Comparison of ENCODE assay signal across 8 cellular contexts in the genomic region with DNA sequence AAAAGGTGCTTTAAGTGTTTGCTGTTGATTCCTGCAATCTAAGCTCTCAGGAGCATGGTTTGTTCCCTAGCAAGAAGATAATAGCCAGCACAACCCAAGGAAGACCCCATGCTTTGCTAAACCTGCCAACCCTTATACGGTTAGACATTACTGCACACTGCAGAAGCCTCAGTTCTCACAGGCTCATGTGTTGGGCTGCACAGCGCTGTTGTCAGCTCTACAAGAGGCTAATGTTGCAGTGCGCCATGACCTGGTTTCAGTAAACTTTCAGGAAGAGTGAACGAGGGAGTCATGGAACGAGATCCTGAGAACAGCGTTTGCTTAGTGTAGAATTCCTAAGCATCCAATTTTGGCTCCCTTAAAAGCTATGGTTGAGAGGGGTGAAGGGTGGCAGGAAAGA.
DNase-seq lines count a peak whose midpoint lies in the region; ATAC-seq and TF ChIP-seq lines count a peak whose summit lies in the region.

No MANE protein-coding gene starts in this region.

- H3K4me3 Mint-ChIP-seq in GM23338 = no peak overlapping the region
- no peak overlapping the region for H3K4me3 Mint-ChIP-seq in activated CD4-positive, alpha-beta memory T cell treated with anti-CD3 and anti-CD28 coated beads for 36 hours

- H3K9me2 ChIP-seq in GM23338 (ENCODE audit: insufficient read depth) = no peaks in the 10 kb centered on the region

- no peaks in the 10 kb centered on the region for H3K79me2 ChIP-seq in ACC112 (ENCODE audit: control insufficient read depth, insufficient read depth, low read length, unreplicated experiment)
- H3K79me2 ChIP-seq in GM23338 (replicated peaks; ENCODE audit: insufficient read depth) = no peaks in the 10 kb centered on the region

- TF ChIP-seq CTCF in GM23338 (conservative IDR thresholded peaks at IDR 0.05; ENCODE audit: low read depth in 2 of 2) (no peak), lower lobe of right lung (IDR thresholded peaks at IDR 0.05) (no peak)

- H3K27me3 ChIP-seq in ACC112 (ENCODE audit: insufficient read depth, low read length) = no peaks in the 10 kb centered on the region
- H3K27me3 ChIP-seq in GM23338 (ENCODE audit: insufficient read depth) = no peaks in the 10 kb centered on the region
- H3K27me3 ChIP-seq in lower lobe of right lung (ENCODE audit: low read depth) = no peaks in the 10 kb centered on the region

- H3K4me1 ChIP-seq in ACC112 (ENCODE audit: control insufficient read depth, insufficient read depth, low read length, unreplicated experiment) = peaks cover 55% of the 10 kb centered on the region
- H3K4me1 ChIP-seq in GM23338 (ENCODE audit: insufficient read depth) = peaks cover 4% of the 10 kb centered on the region; the same call in 1 of the 2 replicates
- H3K4me1 ChIP-seq in lower lobe of right lung = peaks cover 23% of the 10 kb centered on the region

- POLR2A ChIA-PET in activated CD4-positive, alpha-beta memory T cell treated with anti-CD3 and anti-CD28 coated beads for 36 hours (lab: Charles Lee) = interaction anchor here (1.1 kb wide), 1 partner anchor 16 kb away, joined by 3 read pairs; no protein-coding TSS in a partner anchor

- DNase-seq in GM23338 (ENCODE audit: low spot score) (no peak), lower lobe of right lung (no peak), left lobe of liver (ENCODE audit: low spot score) (no peak), T1000 (lab: John Stamatoyannopoulos, UW) (no peak), NCI-H510A treated with DMSO at 0.1 percent for 48 hours (lab: John Stamatoyannopoulos, UW) (no peak)
- DNase-seq in activated CD4-positive, alpha-beta memory T cell treated with anti-CD3 and anti-CD28 coated beads for 36 hours = no peak
- no peak for DNase-seq in stimulated activated CD4-positive, alpha-beta T cell treated with anti-CD3 and anti-CD28 coated beads, Interleukin-4, amount 100 ng/mL, for 1 hour

- H2AFZ ChIP-seq in ACC112 (ENCODE audit: low read length, unreplicated experiment) = no peak overlapping the region
- H2AFZ ChIP-seq in GM23338 = peak overlapping the region; percentile 75

- H4K20me1 ChIP-seq in GM23338 (replicated peaks; ENCODE audit: insufficient read depth) = no peaks in the 10 kb centered on the region

- 0 out of 2 replicates have a peak, but pooled peaks cover under 1% of the 10 kb centered on the region for H3K36me3 ChIP-seq in ACC112 (ENCODE audit: insufficient read depth, low read length)
- no peaks in the 10 kb centered on the region for H3K36me3 ChIP-seq in GM23338 (ENCODE audit: insufficient read depth)
- H3K36me3 ChIP-seq in lower lobe of right lung = peaks cover 9% of the 10 kb centered on the region

- no peak overlapping the region for H3K4me2 ChIP-seq in GM23338

- H3K9me3 ChIP-seq in lower lobe of right lung = no peaks in the 10 kb centered on the region

- intact Hi-C loops in activated CD4-positive, alpha-beta memory T cell treated with anti-CD3 and anti-CD28 coated beads for 36 hours (cut with micrococcal nuclease) = loop anchor here (1.0 to 10.0 kb wide), 12 partner anchors 8 to 1974 kb away; a partner anchor contains a TSS
- intact Hi-C loops in lower lobe of right lung (cut with DNase I) = no loop called here

- H3K4me1 Mint-ChIP-seq in GM23338 = peaks cover 13% of the 10 kb centered on the region; the same call in 2 of the 3 replicates
- H3K4me1 Mint-ChIP-seq in activated CD4-positive, alpha-beta memory T cell treated with anti-CD3 and anti-CD28 coated beads for 36 hours (ENCODE audit: low read depth) = peaks cover 64% of the 10 kb centered on the region

- H3K36me3 Mint-ChIP-seq in GM23338 (ENCODE audit: low read depth) = no peaks in the 10 kb centered on the region
- no peaks in the 10 kb centered on the region for H3K36me3 Mint-ChIP-seq in activated CD4-positive, alpha-beta memory T cell treated with anti-CD3 and anti-CD28 coated beads for 36 hours

- H3K27ac ChIP-seq in ACC112 (ENCODE audit: low read depth, low read length) = peak overlapping the region; percentile 99
- no peak overlapping the region for H3K27ac ChIP-seq in GM23338 (ENCODE audit: low read depth)
- H3K27ac ChIP-seq in lower lobe of right lung = peak overlapping the region; percentile 87

- peak overlapping the region; percentile 25; the same call in 1 of the 2 replicates for H3K4me3 ChIP-seq in ACC112 (ENCODE audit: low read depth, low read length)
- no peak overlapping the region for H3K4me3 ChIP-seq in GM23338
- H3K4me3 ChIP-seq in lower lobe of right lung = no peak overlapping the region

- peaks cover 2% of the 10 kb centered on the region for H3K27me3 Mint-ChIP-seq in GM23338 (ENCODE audit: insufficient read depth, low read depth, poor library complexity)
- H3K27me3 Mint-ChIP-seq in activated CD4-positive, alpha-beta memory T cell treated with anti-CD3 and anti-CD28 coated beads for 36 hours = no peaks in the 10 kb centered on the region

- no peak for ATAC-seq in GM23338
- ATAC-seq in lower lobe of right lung = peak; percentile 6 to 54
- no peak for ATAC-seq in left lobe of liver

- no peaks in the 10 kb centered on the region for H3K9me3 Mint-ChIP-seq in GM23338
- no peaks in the 10 kb centered on the region for H3K9me3 Mint-ChIP-seq in activated CD4-positive, alpha-beta memory T cell treated with anti-CD3 and anti-CD28 coated beads for 36 hours

- H3F3A ChIP-seq in GM23338 (replicated peaks; ENCODE audit: low read depth) = no peaks in the 10 kb centered on the region

- peak overlapping the region; percentile 67; the same call in 1 of the 2 replicates for H3K27ac Mint-ChIP-seq in GM23338
- peak overlapping the region; percentile 98 for H3K27ac Mint-ChIP-seq in activated CD4-positive, alpha-beta memory T cell treated with anti-CD3 and anti-CD28 coated beads for 36 hours

- CTCF ChIA-PET in activated CD4-positive, alpha-beta memory T cell treated with anti-CD3 and anti-CD28 coated beads for 36 hours (lab: Charles Lee) = interaction anchor here (0.6 to 2.6 kb wide), 2 partner anchors 8 to 10 kb away, joined by 3 to 9 read pairs; no protein-coding TSS in a partner anchor

TF ChIP-seq in GM23338, 12 proteins besides CTCF, POLR2A, EP300 and RAD21:
- TF ChIP-seq CREB1 (CRISPR knock-in tag; IDR thresholded peaks at IDR 0.05; ENCODE audit: low read depth) (no peak), EZH2phosphoT487 (IDR thresholded peaks at IDR 0.05; ENCODE audit: unreplicated experiment) (no peak), ZNF114 (CRISPR knock-in tag; IDR thresholded peaks at IDR 0.05) (no peak), NANOG (IDR thresholded peaks at IDR 0.05; ENCODE audit: borderline replicate concordance) (no peak), EZH2 (IDR thresholded peaks at IDR 0.05; ENCODE audit: low read depth, unreplicated experiment) (no peak), JUNB (IDR thresholded peaks at IDR 0.05; ENCODE audit: unreplicated experiment) (no peak), ZNF331 (CRISPR knock-in tag; IDR thresholded peaks at IDR 0.05; ENCODE audit: low read depth) (no peak), STAT1 (IDR thresholded peaks at IDR 0.05; ENCODE audit: unreplicated experiment) (no peak), POLR2AphosphoS5 (IDR thresholded peaks at IDR 0.05; ENCODE audit: low read depth) (no peak)
- TF ChIP-seq, protein P1, sequence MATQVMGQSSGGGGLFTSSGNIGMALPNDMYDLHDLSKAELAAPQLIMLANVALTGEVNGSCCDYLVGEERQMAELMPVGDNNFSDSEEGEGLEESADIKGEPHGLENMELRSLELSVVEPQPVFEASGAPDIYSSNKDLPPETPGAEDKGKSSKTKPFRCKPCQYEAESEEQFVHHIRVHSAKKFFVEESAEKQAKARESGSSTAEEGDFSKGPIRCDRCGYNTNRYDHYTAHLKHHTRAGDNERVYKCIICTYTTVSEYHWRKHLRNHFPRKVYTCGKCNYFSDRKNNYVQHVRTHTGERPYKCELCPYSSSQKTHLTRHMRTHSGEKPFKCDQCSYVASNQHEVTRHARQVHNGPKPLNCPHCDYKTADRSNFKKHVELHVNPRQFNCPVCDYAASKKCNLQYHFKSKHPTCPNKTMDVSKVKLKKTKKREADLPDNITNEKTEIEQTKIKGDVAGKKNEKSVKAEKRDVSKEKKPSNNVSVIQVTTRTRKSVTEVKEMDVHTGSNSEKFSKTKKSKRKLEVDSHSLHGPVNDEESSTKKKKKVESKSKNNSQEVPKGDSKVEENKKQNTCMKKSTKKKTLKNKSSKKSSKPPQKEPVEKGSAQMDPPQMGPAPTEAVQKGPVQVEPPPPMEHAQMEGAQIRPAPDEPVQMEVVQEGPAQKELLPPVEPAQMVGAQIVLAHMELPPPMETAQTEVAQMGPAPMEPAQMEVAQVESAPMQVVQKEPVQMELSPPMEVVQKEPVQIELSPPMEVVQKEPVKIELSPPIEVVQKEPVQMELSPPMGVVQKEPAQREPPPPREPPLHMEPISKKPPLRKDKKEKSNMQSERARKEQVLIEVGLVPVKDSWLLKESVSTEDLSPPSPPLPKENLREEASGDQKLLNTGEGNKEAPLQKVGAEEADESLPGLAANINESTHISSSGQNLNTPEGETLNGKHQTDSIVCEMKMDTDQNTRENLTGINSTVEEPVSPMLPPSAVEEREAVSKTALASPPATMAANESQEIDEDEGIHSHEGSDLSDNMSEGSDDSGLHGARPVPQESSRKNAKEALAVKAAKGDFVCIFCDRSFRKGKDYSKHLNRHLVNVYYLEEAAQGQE (IDR thresholded peaks at IDR 0.05; ENCODE audit: unreplicated experiment) = no peak
- TF ChIP-seq, protein P2, sequence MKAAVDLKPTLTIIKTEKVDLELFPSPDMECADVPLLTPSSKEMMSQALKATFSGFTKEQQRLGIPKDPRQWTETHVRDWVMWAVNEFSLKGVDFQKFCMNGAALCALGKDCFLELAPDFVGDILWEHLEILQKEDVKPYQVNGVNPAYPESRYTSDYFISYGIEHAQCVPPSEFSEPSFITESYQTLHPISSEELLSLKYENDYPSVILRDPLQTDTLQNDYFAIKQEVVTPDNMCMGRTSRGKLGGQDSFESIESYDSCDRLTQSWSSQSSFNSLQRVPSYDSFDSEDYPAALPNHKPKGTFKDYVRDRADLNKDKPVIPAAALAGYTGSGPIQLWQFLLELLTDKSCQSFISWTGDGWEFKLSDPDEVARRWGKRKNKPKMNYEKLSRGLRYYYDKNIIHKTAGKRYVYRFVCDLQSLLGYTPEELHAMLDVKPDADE (IDR thresholded peaks at IDR 0.05) = no peak
TF ChIP-seq in GM23338: peak in this region for 0.

Comparison
In these comparisons a context has a peak if more than half of its experiments do, and no peak if none do; other contexts are left out.
1. ATAC-seq: peak in lower lobe of right lung (2 of 2); none in GM23338 (single experiment) and left lobe of liver (single experiment).